Comparison of ENCODE assay signal across 25 cellular contexts in genomic region chr6:5837323-5837722, GRCh38.
"Had no signal": no experiment of that assay in that cellular context is flagged by ENCODE, and none has a peak within 500 bp of the region (broad histone marks: within the 10 kb centered on the region; RNA-seq: fewer than 3 reads in every experiment).

No MANE protein-coding gene starts in this region.

- H3K4me3 Mint-ChIP-seq: dendritic cell treated with granulocyte-macrophage colony-stimulating factor and Interleukin-4, amounts not matched to agents 40 ng/mL and 50 ng/mL, for 4 days; effector memory CD8-positive, alpha-beta T cell; endodermal cell; immature natural killer cell; mesothelial cell of epicardium had no signal

- ATAC-seq: effector memory CD8-positive, alpha-beta T cell; esophagus mucosa; gastroesophageal sphincter; heart left ventricle; left lung; left ventricle myocardium superior; lower lobe of right lung; mucosa of descending colon had no signal

- H3K4me1 ChIP-seq: esophagus squamous epithelium, gastroesophageal sphincter, left lung, lower lobe of right lung had no signal

- H3K36me3 Mint-ChIP-seq: mesothelial cell of epicardium had no signal

- H2AFZ ChIP-seq: hepatocyte had no signal

- H3K36me3 ChIP-seq: esophagus squamous epithelium, gastroesophageal sphincter, heart left ventricle, left lung, lower lobe of right lung had no signal

- DNase-seq: cortex of kidney; effector CD8-positive, alpha-beta T cell; effector memory CD8-positive, alpha-beta T cell; endodermal cell; erythroblast; esophagus squamous epithelium; foreskin fibroblast; foreskin melanocyte; heart left ventricle; hypothalamus; immature natural killer cell; islet precursor cell; kidney; kidney glomerular epithelial cell; left lung; left ventricle myocardium superior; lower lobe of right lung; mesenchymal stem cell; mucosa of descending colon had no signal

- H3K27ac ChIP-seq: epithelial cell of prostate, esophagus squamous epithelium, gastroesophageal sphincter, heart left ventricle, hepatocyte, left lung, lower lobe of right lung had no signal

- H3K9me3 ChIP-seq: esophagus squamous epithelium, gastroesophageal sphincter, heart left ventricle, left lung, lower lobe of right lung, mucosa of descending colon had no signal

- H3K9me3 Mint-ChIP-seq: effector memory CD8-positive, alpha-beta T cell; immature natural killer cell had no signal

- H3K79me2 ChIP-seq: hepatocyte had no signal

- H3K4me2 ChIP-seq: hepatocyte had no signal

- H3K27ac Mint-ChIP-seq: dendritic cell treated with granulocyte-macrophage colony-stimulating factor and Interleukin-4, amounts not matched to agents 40 ng/mL and 50 ng/mL, for 4 days; effector memory CD8-positive, alpha-beta T cell; endodermal cell; mesothelial cell of epicardium had no signal

- H3K27me3 ChIP-seq: gastroesophageal sphincter, heart left ventricle, hepatocyte, left lung had no signal

- H3K4me1 Mint-ChIP-seq: endodermal cell, mesothelial cell of epicardium had no signal

- H3K4me3 ChIP-seq: esophagus squamous epithelium, gastroesophageal sphincter, heart left ventricle, hepatocyte, left lung, lower lobe of right lung, mucosa of descending colon had no signal
